Comparison of ENCODE assay signal across 8 cellular contexts in the genomic region with DNA sequence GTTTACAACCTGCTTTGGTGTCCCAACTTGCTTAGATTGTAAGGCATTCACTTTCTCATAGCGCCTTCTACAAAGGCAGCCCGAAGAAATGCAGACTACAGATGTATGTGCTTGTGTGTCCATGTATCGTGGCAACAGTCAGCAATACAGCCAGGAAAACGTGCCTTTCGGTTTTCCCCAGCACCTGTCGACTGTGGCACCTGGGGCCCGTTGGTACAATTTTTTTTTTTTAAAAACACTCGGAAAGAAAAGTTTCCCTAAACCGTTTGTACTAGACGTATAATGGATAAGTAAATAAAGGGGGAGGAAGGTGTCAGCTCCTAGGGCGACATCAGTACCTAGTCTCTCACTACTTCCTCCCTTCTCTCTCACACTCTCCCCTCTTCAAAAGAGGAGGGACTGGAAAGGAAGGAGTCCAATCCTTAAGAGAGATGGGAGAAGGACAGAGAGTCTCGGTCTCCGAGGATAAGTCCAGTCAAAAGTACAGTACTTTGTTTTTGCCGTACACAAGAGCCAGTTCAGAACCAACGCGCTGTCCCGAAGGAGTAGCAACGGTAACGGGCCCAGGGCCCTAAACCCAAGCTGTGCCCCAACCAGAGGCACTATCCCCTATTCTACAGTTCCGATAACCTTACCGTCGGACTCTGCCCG. TPM values are rescaled to one million over a fixed set of nuclear protein-coding genes. Genes with fewer than 3 reads are reported as not detected.
A peak's percentile ranks its signal among the peaks of the same experiment; 100 is the strongest.
DNase-seq lines count a peak whose midpoint lies in the region; ATAC-seq, FAIRE-seq and TF ChIP-seq lines count a peak whose summit lies in the region.

No MANE protein-coding gene starts in this region.

- H3K27ac ChIP-seq in Karpas-422 (ENCODE audit: low read length) (peak overlapping the region; percentile 82), mammary epithelial cell (ENCODE audit: insufficient read depth, low read depth, low read length) (peak overlapping the region; percentile 96), keratinocyte (ENCODE audit: control insufficient read depth, insufficient read depth, low read length) (peak overlapping the region; percentile 98)

- H3K9me3 Mint-ChIP-seq in stimulated activated naive B cell treated with anti-CD40 and anti-IgM and Interleukin-4, amounts not matched to agents 10 μg/mL and 1 μg/mL and 100 μg/mL, for 72 hours = no peaks in the 10 kb centered on the region
- no peaks in the 10 kb centered on the region for H3K9me3 Mint-ChIP-seq in osteocyte (ENCODE audit: unreplicated experiment)

- no peak overlapping the region for H3K27ac Mint-ChIP-seq in stimulated activated naive B cell treated with anti-CD40 and anti-IgM and Interleukin-4, amounts not matched to agents 10 μg/mL and 1 μg/mL and 100 μg/mL, for 72 hours
- H3K27ac Mint-ChIP-seq in osteocyte (ENCODE audit: unreplicated experiment) = no peak overlapping the region

- no peaks in the 10 kb centered on the region for H3K27me3 ChIP-seq in Karpas-422 (ENCODE audit: low read length)
- no peaks in the 10 kb centered on the region for H3K27me3 ChIP-seq in mammary epithelial cell (ENCODE audit: insufficient read depth, low read length)
- H3K27me3 ChIP-seq in keratinocyte (ENCODE audit: control insufficient read depth, extremely low read depth, insufficient read depth, low read length) = no peaks in the 10 kb centered on the region

- H3K4me1 Mint-ChIP-seq in stimulated activated naive B cell treated with anti-CD40 and anti-IgM and Interleukin-4, amounts not matched to agents 10 μg/mL and 1 μg/mL and 100 μg/mL, for 72 hours = peaks cover 12 to 23% of the 10 kb centered on the region in 2 donors
- H3K4me1 Mint-ChIP-seq in osteocyte (ENCODE audit: unreplicated experiment) = peaks cover 14% of the 10 kb centered on the region

- TF ChIP-seq CTCF in mammary epithelial cell (conservative IDR thresholded peaks at IDR 0.05 in 1 of 2, IDR thresholded peaks at IDR 0.05 in 1 of 2; ENCODE audit: extremely low read depth in 1 of 2, insufficient read depth in 1 of 2, low read depth in 1 of 2, low read length in 2 of 2) (no peak), keratinocyte (optimal IDR thresholded peaks at IDR 0.05 in 1 of 3, IDR thresholded peaks at IDR 0.05 in 1 of 3, conservative IDR thresholded peaks at IDR 0.05 in 1 of 3; ENCODE audit: extremely low read depth in 1 of 3, insufficient read depth in 2 of 3, low read length in 3 of 3) (no peak), osteocyte (IDR thresholded peaks at IDR 0.05) (no peak)

- H4K20me1 ChIP-seq in Karpas-422 (ENCODE audit: insufficient read depth, low read depth, low read length) = peaks cover 14% of the 10 kb centered on the region; the same call in 1 of the 2 replicates
- H4K20me1 ChIP-seq in mammary epithelial cell (ENCODE audit: insufficient read depth, low read length) = peaks cover 2% of the 10 kb centered on the region
- H4K20me1 ChIP-seq in keratinocyte (ENCODE audit: control insufficient read depth, extremely low read depth, insufficient read depth, low read length) = no peaks in the 10 kb centered on the region

- peaks cover 14 to 17% of the 10 kb centered on the region in 2 donors for H3K36me3 Mint-ChIP-seq in stimulated activated naive B cell treated with anti-CD40 and anti-IgM and Interleukin-4, amounts not matched to agents 10 μg/mL and 1 μg/mL and 100 μg/mL, for 72 hours
- peaks cover 29% of the 10 kb centered on the region for H3K36me3 Mint-ChIP-seq in osteocyte (ENCODE audit: unreplicated experiment)

- dilution Hi-C loops in mammary epithelial cell (cut with HindIII; ENCODE audit: low sequenced_read_pairs) (no loop called here), keratinocyte (cut with MboI; ENCODE audit: extremely low pct_ligation_motif_present, low sequenced_read_pairs) (no loop called here)

- no TSS peak for BruUV-seq in mammary epithelial cell (replicated peaks; lab: Mats Ljungman, UMichigan)

- H3K27me3 Mint-ChIP-seq in stimulated activated naive B cell treated with anti-CD40 and anti-IgM and Interleukin-4, amounts not matched to agents 10 μg/mL and 1 μg/mL and 100 μg/mL, for 72 hours = no peaks in the 10 kb centered on the region
- H3K27me3 Mint-ChIP-seq in osteocyte (ENCODE audit: unreplicated experiment) = no peaks in the 10 kb centered on the region

- H3K4me2 ChIP-seq in Karpas-422 (ENCODE audit: low read depth, low read length, poor library complexity, severe bottlenecking) (peak overlapping the region; percentile 84), mammary epithelial cell (ENCODE audit: insufficient read depth, low read depth, low read length) (peak overlapping the region; percentile 88), keratinocyte (ENCODE audit: control insufficient read depth, extremely low read depth, insufficient read depth, low read depth, low read length) (peak overlapping the region; percentile 94)

- in situ Hi-C loops in G401 (cut with HindIII; ENCODE audit: low sequenced_read_pairs) (no loop called here), mammary epithelial cell (cut with MboI; ENCODE audit: low sequenced_read_pairs in 2 of 2) (no loop called here)

- peak; percentile 34 for DNase-seq in G401 (ENCODE audit: low spot score)
- peak; percentile 83 for DNase-seq in Karpas-422
- DNase-seq in mammary epithelial cell = peak; percentile 71
- no peak for DNase-seq in keratinocyte (ENCODE audit: low read depth, low spot score)
- peak; percentile 21 for DNase-seq in stimulated activated naive B cell treated with anti-CD40 and anti-IgM and Interleukin-4, amounts not matched to agents 10 μg/mL and 1 μg/mL and 100 μg/mL, for 72 hours
- no peak for DNase-seq in osteocyte (ENCODE audit: extremely low spot score, unreplicated experiment)

- ATAC-seq in GM21737 (IDR thresholded peaks at IDR 0.05; ENCODE audit: unreplicated experiment) (peak; percentile 15), SK-N-SH treated with all-trans-retinoic acid at 6 μM for 48 hours (peak; percentile 34)
- peak; percentile 6 to 14 for ATAC-seq in stimulated activated naive B cell treated with anti-CD40 and anti-IgM and Interleukin-4, amounts not matched to agents 10 μg/mL and 1 μg/mL and 100 μg/mL, for 72 hours (replicated peaks)

- peak overlapping the region; percentile 99 for H3K9ac ChIP-seq in Karpas-422 (ENCODE audit: low read length)
- H3K9ac ChIP-seq in mammary epithelial cell (ENCODE audit: insufficient read depth, low read length) = peak overlapping the region; percentile 99
- H3K9ac ChIP-seq in keratinocyte (ENCODE audit: control insufficient read depth, extremely low read depth, insufficient read depth, low read length) = peak overlapping the region; percentile 92

- H3K4me1 ChIP-seq in Karpas-422 (ENCODE audit: low read length) = peaks cover 26% of the 10 kb centered on the region
- H3K4me1 ChIP-seq in mammary epithelial cell (ENCODE audit: insufficient read depth, low read length) = peaks cover 15% of the 10 kb centered on the region
- peaks cover 18% of the 10 kb centered on the region for H3K4me1 ChIP-seq in keratinocyte (ENCODE audit: control insufficient read depth, extremely low read depth, insufficient read depth, low read length)

- H3K36me3 ChIP-seq in Karpas-422 (ENCODE audit: insufficient read depth, low read length) = peaks cover 41% of the 10 kb centered on the region
- H3K36me3 ChIP-seq in mammary epithelial cell (ENCODE audit: insufficient read depth, low read length) = peaks cover 16% of the 10 kb centered on the region
- peaks cover 1 to 9% of the 10 kb centered on the region in 2 experiments for H3K36me3 ChIP-seq in keratinocyte (ENCODE audit: control insufficient read depth in 2 of 2, extremely low read depth in 1 of 2, insufficient read depth in 2 of 2, low read length in 2 of 2)

- CTCF ChIA-PET in mammary epithelial cell (lab: Charles Lee; ENCODE audit: low non-redundant PET) = no interaction called here

- H3K9me3 ChIP-seq in Karpas-422 (ENCODE audit: low read length) (no peaks in the 10 kb centered on the region), mammary epithelial cell (replicated peaks; ENCODE audit: insufficient read depth, low read length) (no peaks in the 10 kb centered on the region), keratinocyte (ENCODE audit: control insufficient read depth, low read depth, low read length) (no peaks in the 10 kb centered on the region)

- peaks cover 96% of the 10 kb centered on the region for H3K79me2 ChIP-seq in Karpas-422 (ENCODE audit: low read length)
- peaks cover 95% of the 10 kb centered on the region for H3K79me2 ChIP-seq in mammary epithelial cell (ENCODE audit: insufficient read depth, low read length)
- H3K79me2 ChIP-seq in keratinocyte (ENCODE audit: control insufficient read depth, insufficient read depth, low read length) = peaks cover 84% of the 10 kb centered on the region

- 0 out of 2 replicates have a peak overlapping the region, but pooled peaks have one; percentile 6 for H2AFZ ChIP-seq in Karpas-422 (ENCODE audit: low read length)
- H2AFZ ChIP-seq in mammary epithelial cell (ENCODE audit: low read depth, low read length) = peak overlapping the region; percentile 74
- peak overlapping the region; percentile 77 for H2AFZ ChIP-seq in keratinocyte (ENCODE audit: control insufficient read depth, low read length)

- peaks cover 3% of the 10 kb centered on the region for H3K9me1 ChIP-seq in keratinocyte (ENCODE audit: control insufficient read depth, extremely low read depth, insufficient read depth, low read length)

- WGBS in mammary epithelial cell (ENCODE audit: low coverage, missing lambda C conversion rate) = under 1% methylated on average over 22 of the region's 23 CpGs

- no peak for FAIRE-seq in keratinocyte (lab: Jason Lieb, UNC)

- H3K4me3 ChIP-seq in Karpas-422 (ENCODE audit: low read length) (peak overlapping the region; percentile 84), mammary epithelial cell (replicated peaks in 1 of 3; ENCODE audit: insufficient read depth in 1 of 3, low read depth in 2 of 3, low read length in 3 of 3) (peak overlapping the region; percentile 86 to 92 (median 87)), keratinocyte (ENCODE audit: control insufficient read depth in 2 of 3, extremely low read depth in 1 of 3, insufficient read depth in 2 of 3, low read depth in 1 of 3, low read length in 3 of 3) (peak overlapping the region; percentile 85 to 100 (median 92))

- no peaks in the 10 kb centered on the region for H3K9me2 ChIP-seq in Karpas-422 (replicated peaks; ENCODE audit: insufficient read depth, low read length)

- no peak overlapping the region for H3K4me3 Mint-ChIP-seq in stimulated activated naive B cell treated with anti-CD40 and anti-IgM and Interleukin-4, amounts not matched to agents 10 μg/mL and 1 μg/mL and 100 μg/mL, for 72 hours
- H3K4me3 Mint-ChIP-seq in osteocyte (ENCODE audit: unreplicated experiment) = no peak overlapping the region

- intact Hi-C loops in mammary epithelial cell (cut with micrococcal nuclease) = loop anchor here (2.0 kb wide), 1 partner anchor 198 kb away; a partner anchor contains a TSS

RNA-seq across cellular contexts. Expression of a gene that starts 0.8 kb away (rescaled TPM):
- total RNA-seq in G401 (2014; rRNA removed; shearing (Covaris generic)) = 14.7 and 24.2 TPM in 2 replicates
- 41.6 and 65.7 TPM in 2 replicates for total RNA-seq in Karpas-422 (2014; rRNA removed; shearing (Covaris generic); ENCODE audit: low replicate concordance)
- total RNA-seq in mammary epithelial cell = 10 to 100 TPM; 44.2 to 45.0 TPM
- 11.4 TPM for polyA plus RNA-seq in mammary epithelial cell
- polyA minus RNA-seq in mammary epithelial cell = 47.0 TPM
- 14.7 to 30.1 TPM (median 16.5 TPM) in 3 replicates for polyA plus RNA-seq in keratinocyte
- 24.8 TPM for polyA plus RNA-seq in keratinocyte (2011; ENCODE audit: low read depth)
- 14.6 and 28.5 TPM in 2 replicates for polyA plus RNA-seq in keratinocyte (2011; cell fraction: cytosol; rRNA removed)
- 16.7 and 23.3 TPM in 2 replicates for polyA plus RNA-seq in keratinocyte (2011; cell fraction: nucleus; rRNA removed)
- 22.5 and 23.7 TPM in 2 replicates for polyA plus RNA-seq in keratinocyte (2012; ENCODE audit: low replicate concordance)
- polyA minus RNA-seq in keratinocyte = 4.3 to 28.3 TPM (median 13.0 TPM) in 3 replicates
- polyA minus RNA-seq in keratinocyte (2011; cell fraction: cytosol; rRNA and poly(A)+ RNA removed) = 22.1 TPM
- 18.7 and 24.9 TPM in 2 replicates for polyA minus RNA-seq in keratinocyte (2011; cell fraction: nucleus; rRNA and poly(A)+ RNA removed)
- 49.7 and 53.4 TPM in 2 replicates for total RNA-seq in osteocyte

Comparison
In these comparisons a context has a peak if more than half of its experiments do, and no peak if none do; other contexts are left out.
1. DNase-seq: peak in G401 (single experiment), Karpas-422 (single experiment), mammary epithelial cell (single experiment) and stimulated activated naive B cell treated with anti-CD40 and anti-IgM and Interleukin-4, amounts not matched to agents 10 μg/mL and 1 μg/mL and 100 μg/mL, for 72 hours (single experiment); none in keratinocyte (single experiment) and osteocyte (single experiment).
2. H2AFZ ChIP-seq: peak in every context shown above with its lines; median percentile 77 in keratinocyte; 74 in mammary epithelial cell; 6 in Karpas-422.
3. Peak in every context shown above with its lines, with median percentiles within 50 percentile points of each other: ATAC-seq, H3K27ac ChIP-seq, H3K4me2 ChIP-seq, H3K4me3 ChIP-seq and H3K9ac ChIP-seq.